In genomic region chr4:41934813-41935651, GRCh38 we compare ENCODE assay signal across 8 cellular contexts. TPM values are rescaled to one million over a fixed set of nuclear protein-coding genes. Genes with fewer than 3 reads are reported as not detected.
DNase-seq lines count a peak whose midpoint lies in the region; ATAC-seq and TF ChIP-seq lines count a peak whose summit lies in the region.

TMEM33 (plus strand) TSS chr4:41935429; CDS start chr4:41935485, 56 bp downstream.

- WGBS in IMR-90 (ENCODE audit: extremely low coverage in 2 of 2, insufficient read length in 1 of 2), 2 experiments: 0% methylated on average over 12 of the region's 51 CpGs; no CpG with 5 or more reads in 1 of the 2 experiments

- 0 out of 2 replicates have a peak within 1 kb of the TSS, but pooled peaks have one; percentile 35 for H2AK5ac ChIP-seq in IMR-90 (ENCODE audit: low read depth, low read length)

- H3K36me3 ChIP-seq in IMR-90 (ENCODE audit: control insufficient read depth, insufficient read depth, low read length) (0 out of 2 replicates have a peak, but pooled peaks cover 2% of the 10 kb centered on the region), mucosa of descending colon (ENCODE audit: low read depth) (no peaks in the 10 kb centered on the region)

- 0 out of 2 replicates have a peak within 1 kb of the TSS, but pooled peaks have one; percentile 49 for H2BK120ac ChIP-seq in IMR-90 (ENCODE audit: low read depth, low read length)

- H3K4me2 ChIP-seq in IMR-90 (ENCODE audit: low read depth, low read length): peak within 1 kb of the TSS; percentile 92

- H3K4ac ChIP-seq in IMR-90 (ENCODE audit: low read depth, low read length): peak within 1 kb of the TSS; percentile 75

- DNase-seq in DMS 273 treated with DMSO at 0.1 percent for 48 hours (lab: John Stamatoyannopoulos, UW) (peak; percentile 79), IMR-90 (peak; percentile 79), OCI-M1 (lab: John Stamatoyannopoulos, UW) (peak; percentile 92), activated T-cell treated with anti-CD3 and anti-CD28 coated beads for 24 hours (ENCODE audit: low read depth) (peak; percentile 78), epithelial cell of esophagus (ENCODE audit: low read depth) (peak; percentile 93), mucosa of descending colon (peak; percentile 87 to 90 (median 87))
- peak; percentile 70 for DNase-seq in stimulated activated CD8-positive, alpha-beta memory T cell treated with anti-CD3 and anti-CD28 coated beads, Interleukin-4, amount 100 ng/mL, for 24 hours (ENCODE audit: low read depth)

- TF ChIP-seq CTCF in IMR-90 (conservative IDR thresholded peaks at IDR 0.05; ENCODE audit: low read depth, low read length) (no peak; the same call in 1 of the 2 replicates), epithelial cell of esophagus (IDR thresholded peaks at IDR 0.05; ENCODE audit: insufficient read depth, low read depth, low read length, missing control alignments) (peak; percentile 25), mucosa of descending colon (IDR thresholded peaks at IDR 0.05) (no peak)

- peaks cover 3% of the 10 kb centered on the region for H3K27me3 ChIP-seq in IMR-90 (ENCODE audit: control insufficient read depth, insufficient read depth, low read length)

- dilution Hi-C loops in IMR-90 (cut with HindIII; ENCODE audit: low sequenced_read_pairs, unreplicated experiment): no loop called here

- peaks cover 6% of the 10 kb centered on the region for H3K4me1 ChIP-seq in IMR-90 (ENCODE audit: control insufficient read depth, insufficient read depth, low read length)
- H3K4me1 ChIP-seq in mucosa of descending colon (ENCODE audit: low read depth): peaks cover 23% of the 10 kb centered on the region

- H3K14ac ChIP-seq in IMR-90 (replicated peaks; ENCODE audit: low read depth, low read length): peak within 1 kb of the TSS; percentile 71

- BruUV-seq in IMR-90 (replicated peaks; lab: Mats Ljungman, UMichigan): TSS peak; percentile 66

- H3K79me1 ChIP-seq in IMR-90 (ENCODE audit: low read depth in 1 of 2, low read length in 2 of 2): peaks cover 3 to 21% of the 10 kb centered on the region in 2 experiments

- H4K5ac ChIP-seq in IMR-90 (ENCODE audit: low read depth, low read length): peak within 1 kb of the TSS; percentile 72; the same call in 1 of the 2 replicates

- peak within 1 kb of the TSS; percentile 71 for H2AK9ac ChIP-seq in IMR-90 (replicated peaks; ENCODE audit: low read depth, low read length, poor library complexity)

- H3K4me3 ChIP-seq in IMR-90 (ENCODE audit: insufficient read depth, low read depth, low read length): peak within 1 kb of the TSS; percentile 83
- H3K4me3 ChIP-seq in epithelial cell of esophagus (ENCODE audit: low read length): peak within 1 kb of the TSS; percentile 88
- peak within 1 kb of the TSS; percentile 57 for H3K4me3 ChIP-seq in mucosa of descending colon

- peak within 1 kb of the TSS; percentile 69 for H2BK5ac ChIP-seq in IMR-90 (ENCODE audit: low read depth, low read length, poor library complexity, severe bottlenecking)

- H4K20me1 ChIP-seq in IMR-90 (ENCODE audit: insufficient read depth, low read length): peaks cover 8% of the 10 kb centered on the region; the same call in 1 of the 2 replicates

- H3K23ac ChIP-seq in IMR-90 (ENCODE audit: low read depth, low read length): peak within 1 kb of the TSS; percentile 64

- ATAC-seq in GM21528 (IDR thresholded peaks at IDR 0.05; ENCODE audit: low FRiP score, unreplicated experiment) (peak; percentile 91), IMR-90 (ENCODE audit: low read depth) (peak; percentile 95), mucosa of descending colon (peak; percentile 99)

- peak within 1 kb of the TSS; percentile 65; the same call in 1 of the 2 replicates for H4K91ac ChIP-seq in IMR-90 (ENCODE audit: insufficient read depth, low read depth, low read length)

- CTCF ChIA-PET in IMR-90 (lab: Yijun Ruan, JAX): no interaction called here

- H3K18ac ChIP-seq in IMR-90 (ENCODE audit: low read depth, low read length): no peak within 1 kb of the TSS

- H2BK20ac ChIP-seq in IMR-90 (ENCODE audit: low read depth, low read length): no peak within 1 kb of the TSS

- peak within 1 kb of the TSS; percentile 79 for H3K9ac ChIP-seq in IMR-90 (ENCODE audit: low read depth, low read length)

- peak within 1 kb of the TSS; percentile 82 for H3K27ac ChIP-seq in IMR-90 (ENCODE audit: insufficient read depth, low read length)

- TF ChIP-seq POLR2A in IMR-90 (IDR thresholded peaks at IDR 0.05; ENCODE audit: low read depth, low read length): 0 out of 2 replicates have a peak, but pooled peaks have one; percentile 29

- in situ Hi-C loops in IMR-90 (cut with MboI; ENCODE audit: low sequenced_read_pairs): no loop called here

- POLR2A ChIA-PET in IMR-90 (lab: Charles Lee; ENCODE audit: unreplicated experiment): interaction anchor here (0.6 kb wide), 1 partner anchor 233 kb away, joined by 3 read pairs; no protein-coding TSS in a partner anchor

- TF ChIP-seq RAD21 in IMR-90 (IDR thresholded peaks at IDR 0.05; ENCODE audit: low read length): no peak

- peak within 1 kb of the TSS; percentile 98 for H2AFZ ChIP-seq in IMR-90 (replicated peaks; ENCODE audit: low read length, poor library complexity)

- H3K9me3 ChIP-seq in IMR-90 (ENCODE audit: control insufficient read depth, insufficient read depth, low read length) (no peaks in the 10 kb centered on the region), mucosa of descending colon (no peaks in the 10 kb centered on the region)

- peak within 1 kb of the TSS; percentile 46; the same call in 1 of the 2 replicates for H3K56ac ChIP-seq in IMR-90 (ENCODE audit: extremely low read depth, insufficient read depth, low read length)

- H4K8ac ChIP-seq in IMR-90 (ENCODE audit: low read depth in 2 of 2, low read length in 2 of 2): peak within 1 kb of the TSS; percentile 86 to 94

- peaks cover 5% of the 10 kb centered on the region; the same call in 1 of the 2 replicates for H3K9me1 ChIP-seq in IMR-90 (ENCODE audit: insufficient read depth, low read length)

- no peak within 1 kb of the TSS for H2BK15ac ChIP-seq in IMR-90 (ENCODE audit: low read depth, low read length)

- intact Hi-C loops in IMR-90 (cut with micrococcal nuclease): no loop called here
- intact Hi-C loops in mucosa of descending colon (cut with DNase I, micrococcal nuclease): no loop called here

TF ChIP-seq in IMR-90, 13 proteins besides CTCF, POLR2A, EP300 and RAD21:
- TF ChIP-seq USF2 (IDR thresholded peaks at IDR 0.05; ENCODE audit: low read depth, low read length) (no peak), CHD1 (IDR thresholded peaks at IDR 0.05; ENCODE audit: low read depth, low read length) (no peak), MAZ (IDR thresholded peaks at IDR 0.05; ENCODE audit: borderline replicate concordance, low read depth, low read length) (peak; percentile 55; the same call in 1 of the 2 replicates), FOS (IDR thresholded peaks at IDR 0.05; ENCODE audit: low read depth, low read length) (no peak), RFX5 (IDR thresholded peaks at IDR 0.05; ENCODE audit: low read depth, low read length) (no peak), BHLHE40 (IDR thresholded peaks at IDR 0.05; ENCODE audit: low read depth, low read length) (no peak), SMC3 (IDR thresholded peaks at IDR 0.05; ENCODE audit: low read depth, low read length) (no peak), MAFK (IDR thresholded peaks at IDR 0.05; ENCODE audit: low read depth, low read length) (no peak), NFE2L2 (IDR thresholded peaks at IDR 0.05; ENCODE audit: low read depth, low read length) (no peak), MXI1 (IDR thresholded peaks at IDR 0.05; ENCODE audit: borderline replicate concordance, low read depth, low read length) (no peak; the same call in 1 of the 2 replicates), ELK1 (IDR thresholded peaks at IDR 0.05; ENCODE audit: borderline replicate concordance, low read depth, low read length) (no peak), RCOR1 (IDR thresholded peaks at IDR 0.05; ENCODE audit: insufficient replicate concordance, low read length) (no peak), CEBPB (IDR thresholded peaks at IDR 0.05; ENCODE audit: low read depth, low read length) (0 out of 2 replicates have a peak, but pooled peaks have one; percentile 12)
TF ChIP-seq in IMR-90: peak in this region for 2.

RNA-seq across cellular contexts. Expression of gene TMEM33, which starts in this region (rescaled TPM):
- total RNA-seq in IMR-90 (2012; rRNA removed): 45.5 and 49.7 TPM in 2 replicates
- polyA plus RNA-seq in IMR-90 (2012; rRNA removed): 23.6 and 27.5 TPM in 2 replicates
- polyA plus RNA-seq in IMR-90 (2012; cell fraction: cytosol; rRNA removed): 22.2 and 60.3 TPM in 2 replicates
- polyA plus RNA-seq in IMR-90 (2012; cell fraction: nucleus; rRNA removed; ENCODE audit: low replicate concordance): 12.2 and 12.3 TPM in 2 replicates
- 10 to 100 TPM; 46.0 to 69.1 (median 67.6) TPM for total RNA-seq in mucosa of descending colon

Comparison
In these comparisons a context has a peak if more than half of its experiments do, and no peak if none do; other contexts are left out.
1. Peak in every context shown above with its lines: DNase-seq, ATAC-seq, H3K4me3 ChIP-seq and H3K27ac ChIP-seq.